In genomic region chr12:51815571-51815970, GRCh38 we compare ENCODE assay signal across 12 cellular contexts. TPM values are rescaled to one million over a fixed set of nuclear protein-coding genes. Genes with fewer than 3 reads are reported as not detected.
DNase-seq lines count a peak whose midpoint lies in the region; ATAC-seq, FAIRE-seq and TF ChIP-seq lines count a peak whose summit lies in the region.
"Had no signal": no experiment of that assay in that cellular context is flagged by ENCODE, and none has a peak within 500 bp of the region (broad histone marks: within the 10 kb centered on the region; RNA-seq: fewer than 3 reads in every experiment).

No MANE protein-coding gene starts in this region.

- no peaks in the 10 kb centered on the region for H3K9me3 Mint-ChIP-seq in activated T-cell treated with anti-CD3 and anti-CD28 coated beads, Interleukin-2, amount 50 U/mL, for 72 hours
- H3K9me3 Mint-ChIP-seq in activated CD8-positive, alpha-beta T cell treated with anti-CD3 and anti-CD28 coated beads for 36 hours, result no peaks in the 10 kb centered on the region
- no peaks in the 10 kb centered on the region for H3K9me3 Mint-ChIP-seq in stimulated activated naive B cell treated with anti-CD40 and anti-IgM and Interleukin-4, amounts not matched to agents 10 μg/mL and 1 μg/mL and 100 μg/mL, for 72 hours

- H3K4me1 ChIP-seq in iPS-15b (ENCODE audit: control insufficient read depth, insufficient read depth, low read length), result no peaks in the 10 kb centered on the region
- H3K4me1 ChIP-seq in uterus, result no peaks in the 10 kb centered on the region

- H3K27me3 Mint-ChIP-seq in activated T-cell treated with anti-CD3 and anti-CD28 coated beads, Interleukin-2, amount 50 U/mL, for 72 hours (ENCODE audit: low read depth), result peaks cover 16% of the 10 kb centered on the region
- no peaks in the 10 kb centered on the region for H3K27me3 Mint-ChIP-seq in activated CD8-positive, alpha-beta T cell treated with anti-CD3 and anti-CD28 coated beads for 36 hours
- H3K27me3 Mint-ChIP-seq in stimulated activated naive B cell treated with anti-CD40 and anti-IgM and Interleukin-4, amounts not matched to agents 10 μg/mL and 1 μg/mL and 100 μg/mL, for 72 hours, result peaks cover 27 to 55% of the 10 kb centered on the region in 2 donors

- H3K27me3 ChIP-seq in iPS-15b (ENCODE audit: control insufficient read depth, insufficient read depth, low read length) (peaks cover 55% of the 10 kb centered on the region), uterus (no peaks in the 10 kb centered on the region)

- H3K4me3 Mint-ChIP-seq in activated T-cell treated with anti-CD3 and anti-CD28 coated beads, Interleukin-2, amount 50 U/mL, for 72 hours, result peak overlapping the region; percentile 75 to 80
- H3K4me3 Mint-ChIP-seq in activated CD8-positive, alpha-beta T cell treated with anti-CD3 and anti-CD28 coated beads for 36 hours, result peak overlapping the region; percentile 64
- H3K4me3 Mint-ChIP-seq in stimulated activated naive B cell treated with anti-CD40 and anti-IgM and Interleukin-4, amounts not matched to agents 10 μg/mL and 1 μg/mL and 100 μg/mL, for 72 hours, result peak overlapping the region; percentile 72 to 78

- no peaks in the 10 kb centered on the region for H3K36me3 Mint-ChIP-seq in activated T-cell treated with anti-CD3 and anti-CD28 coated beads, Interleukin-2, amount 50 U/mL, for 72 hours (ENCODE audit: insufficient read depth in 2 of 2)
- H3K36me3 Mint-ChIP-seq in activated CD8-positive, alpha-beta T cell treated with anti-CD3 and anti-CD28 coated beads for 36 hours (ENCODE audit: low read depth), result no peaks in the 10 kb centered on the region
- H3K36me3 Mint-ChIP-seq in stimulated activated naive B cell treated with anti-CD40 and anti-IgM and Interleukin-4, amounts not matched to agents 10 μg/mL and 1 μg/mL and 100 μg/mL, for 72 hours, result peaks cover 0 to 5% of the 10 kb centered on the region in 2 donors

- POLR2A ChIA-PET in activated CD8-positive, alpha-beta T cell treated with anti-CD3 and anti-CD28 coated beads for 36 hours (lab: Charles Lee), result no interaction called here

- CTCF ChIA-PET in activated CD8-positive, alpha-beta T cell treated with anti-CD3 and anti-CD28 coated beads for 36 hours (lab: Charles Lee), result interaction anchor here (1.2 to 3.9 kb wide), 3 partner anchors 9 to 394 kb away, joined by 3 to 31 read pairs (median 7); no protein-coding TSS in a partner anchor

- H3K4me1 Mint-ChIP-seq in activated T-cell treated with anti-CD3 and anti-CD28 coated beads, Interleukin-2, amount 50 U/mL, for 72 hours (ENCODE audit: low read depth), result peaks cover 15% of the 10 kb centered on the region
- H3K4me1 Mint-ChIP-seq in activated CD8-positive, alpha-beta T cell treated with anti-CD3 and anti-CD28 coated beads for 36 hours (ENCODE audit: low read depth), result peaks cover 14% of the 10 kb centered on the region
- peaks cover 9 to 24% of the 10 kb centered on the region in 2 donors for H3K4me1 Mint-ChIP-seq in stimulated activated naive B cell treated with anti-CD40 and anti-IgM and Interleukin-4, amounts not matched to agents 10 μg/mL and 1 μg/mL and 100 μg/mL, for 72 hours

- H3K4me3 ChIP-seq in iPS-15b (ENCODE audit: low read depth, low read length) (peak overlapping the region; percentile 50), uterus (no peak overlapping the region)

- no peak for TF ChIP-seq POLR2A in GM12891 (IDR thresholded peaks at IDR 0.05; ENCODE audit: low read depth, low read length)
- no peak for TF ChIP-seq POLR2A in uterus (IDR thresholded peaks at IDR 0.05)

- TF ChIP-seq CTCF in activated CD8-positive, alpha-beta T cell treated with anti-CD3 and anti-CD28 coated beads for 36 hours (IDR thresholded peaks at IDR 0.05), result no peak
- TF ChIP-seq CTCF in uterus (IDR thresholded peaks at IDR 0.05), result no peak

- ATAC-seq in activated T-cell treated with anti-CD3 and anti-CD28 coated beads, Interleukin-2, amount 50 U/mL, for 72 hours (replicated peaks in 1 of 2), result no peak
- ATAC-seq in activated CD8-positive, alpha-beta T cell treated with anti-CD3 and anti-CD28 coated beads for 36 hours, result no peak
- no peak for ATAC-seq in stimulated activated naive B cell treated with anti-CD40 and anti-IgM and Interleukin-4, amounts not matched to agents 10 μg/mL and 1 μg/mL and 100 μg/mL, for 72 hours (replicated peaks)
- no peak for ATAC-seq in GM21528 (IDR thresholded peaks at IDR 0.05; ENCODE audit: low FRiP score, unreplicated experiment)

- H3K27ac Mint-ChIP-seq in activated T-cell treated with anti-CD3 and anti-CD28 coated beads, Interleukin-2, amount 50 U/mL, for 72 hours, result peak overlapping the region; percentile 75
- no peak overlapping the region for H3K27ac Mint-ChIP-seq in activated CD8-positive, alpha-beta T cell treated with anti-CD3 and anti-CD28 coated beads for 36 hours
- no peak overlapping the region for H3K27ac Mint-ChIP-seq in stimulated activated naive B cell treated with anti-CD40 and anti-IgM and Interleukin-4, amounts not matched to agents 10 μg/mL and 1 μg/mL and 100 μg/mL, for 72 hours

- no peak for DNase-seq in activated T-cell treated with anti-CD3 and anti-CD28 coated beads, Interleukin-2, amount 50 U/mL, for 72 hours
- no peak for DNase-seq in activated T-cell treated with anti-CD3 and anti-CD28 coated beads, Interleukin-2, amount 50 U/mL, for 48 hours
- DNase-seq in activated CD8-positive, alpha-beta T cell treated with anti-CD3 and anti-CD28 coated beads for 36 hours, result no peak
- DNase-seq in stimulated activated naive B cell treated with anti-CD40 and anti-IgM and Interleukin-4, amounts not matched to agents 10 μg/mL and 1 μg/mL and 100 μg/mL, for 72 hours, result no peak
- no peak for DNase-seq in GM12891 (ENCODE audit: insufficient read length, low spot score)
- DNase-seq in uterus, result no peak
- DNase-seq: aorta, foreskin melanocyte, MM.1S had no signal

- no peak overlapping the region for H3K9ac ChIP-seq in iPS-15b (ENCODE audit: low read depth, low read length)

- no peak overlapping the region for H3K27ac ChIP-seq in uterus

- no peak for FAIRE-seq in GM12891 (lab: Jason Lieb, UNC)
- FAIRE-seq: urothelium cell line had no signal

- intact Hi-C loops in activated CD8-positive, alpha-beta T cell treated with anti-CD3 and anti-CD28 coated beads for 36 hours (cut with micrococcal nuclease), result no loop called here
- intact Hi-C loops in uterus (cut with DNase I; ENCODE audit: low total_unique reads), result no loop called here

- H3K9me3 ChIP-seq in iPS-15b (ENCODE audit: control insufficient read depth, insufficient read depth, low read length) (no peaks in the 10 kb centered on the region), uterus (no peaks in the 10 kb centered on the region)

- H3K36me3 ChIP-seq in iPS-15b (ENCODE audit: control insufficient read depth, insufficient read depth, low read length) (no peaks in the 10 kb centered on the region), uterus (no peaks in the 10 kb centered on the region)

TF ChIP-seq in GM12891, 5 proteins besides CTCF, POLR2A, EP300 and RAD21:
- no peak for TF ChIP-seq SPI1 (IDR thresholded peaks at IDR 0.05; ENCODE audit: low read depth, low read length)
- TF ChIP-seq POLR2AphosphoS5 (IDR thresholded peaks at IDR 0.05; ENCODE audit: low read depth, low read length), result no peak
- no peak for TF ChIP-seq PAX5 (IDR thresholded peaks at IDR 0.05; ENCODE audit: insufficient read depth, low read length, severe bottlenecking)
- TF ChIP-seq TAF1 (IDR thresholded peaks at IDR 0.05; ENCODE audit: low read depth, low read length), result no peak
- no peak for TF ChIP-seq POU2F2 (IDR thresholded peaks at IDR 0.05; ENCODE audit: low read depth, low read length)

RNA-seq across cellular contexts. Expression of gene FIGNL2, which starts 32.9 kb away (rescaled TPM):
- under 1 TPM; 0.86 TPM for total RNA-seq in activated T-cell treated with anti-CD3 and anti-CD28 coated beads, Interleukin-2, amount 50 U/mL, for 72 hours
- under 1 TPM; 0.40 to 0.43 TPM for total RNA-seq in activated CD8-positive, alpha-beta T cell treated with anti-CD3 and anti-CD28 coated beads for 36 hours
- not detected for polyA plus RNA-seq in GM12891 (2012; ENCODE audit: low read depth, missing spikeins)
- 1 to 10 TPM in 2 of 4 donors, not detected in 2; 1.7 to 2.7 TPM for total RNA-seq in uterus
